21 cellular contexts compared by ENCODE assay signal in the genomic region with DNA sequence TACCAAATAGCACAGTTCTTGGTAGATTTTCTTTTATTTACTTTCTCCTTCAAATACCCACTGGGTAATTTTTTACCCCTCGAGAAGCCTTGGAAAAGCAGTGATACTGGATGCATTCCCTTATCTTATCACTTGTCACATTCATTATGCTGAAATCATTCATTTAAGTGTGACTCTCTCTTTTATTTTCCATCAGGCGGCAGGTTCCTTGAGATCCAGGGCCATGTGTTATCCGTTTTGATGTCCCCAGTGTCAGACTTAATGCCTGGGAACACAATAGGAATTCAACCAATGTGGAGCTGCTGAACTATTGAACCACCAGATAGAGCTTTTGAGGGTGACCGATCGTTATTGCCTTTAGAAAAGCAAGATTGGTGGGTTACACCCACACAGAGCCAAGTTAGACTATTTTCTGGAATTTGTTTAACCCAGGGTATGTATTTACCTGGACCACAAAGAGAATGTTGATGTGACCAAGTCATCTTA. TPM values are rescaled to one million over a fixed set of nuclear protein-coding genes. Genes with fewer than 3 reads are reported as not detected.
A peak's percentile ranks its signal among the peaks of the same experiment; 100 is the strongest.
DNase-seq lines count a peak whose midpoint lies in the region; ATAC-seq and TF ChIP-seq lines count a peak whose summit lies in the region.
"Had no signal": no experiment of that assay in that cellular context is flagged by ENCODE, and none has a peak within 500 bp of the region (broad histone marks: within the 10 kb centered on the region; RNA-seq: fewer than 3 reads in every experiment).

No MANE protein-coding gene starts in this region.

- no peaks in the 10 kb centered on the region for H3K27me3 Mint-ChIP-seq in activated naive CD8-positive, alpha-beta T cell
- H3K27me3 Mint-ChIP-seq in activated naive CD8-positive, alpha-beta T cell treated with anti-CD3 and anti-CD28 coated beads, Interleukin-2, amount 50 U/mL, for 24 hours: no peaks in the 10 kb centered on the region
- H3K27me3 Mint-ChIP-seq: naive thymus-derived CD8-positive, alpha-beta T cell had no signal

- peak overlapping the region; percentile 22 for H3K27ac Mint-ChIP-seq in activated naive CD8-positive, alpha-beta T cell
- H3K27ac Mint-ChIP-seq in activated naive CD8-positive, alpha-beta T cell treated with anti-CD3 and anti-CD28 coated beads, Interleukin-2, amount 50 U/mL, for 24 hours: no peak overlapping the region
- H3K27ac Mint-ChIP-seq: activated T-helper 2 cell treated with anti-CD3 and anti-CD28 coated beads, Interferon-gamma antibody, Interleukin-2, Interleukin-4, amounts not matched to agents 10 μg/mL and 5 μg/mL and 100 μg/mL, durations not matched to agents 14 hours and 24 hours and 36 hours had no signal

- H3K4me3 ChIP-seq in mesodermal cell (ENCODE audit: extremely low read depth, insufficient read depth, low read length, poor library complexity, severe bottlenecking) (no peak overlapping the region), vagina (no peak overlapping the region)
- H3K4me3 ChIP-seq: A549; BLaER1 treated with 17β-estradiol and CSF1 and Interleukin-3, amounts not matched to agents 10 nM and 100 nM; psoas muscle; upper lobe of left lung had no signal

- H3K36me3 ChIP-seq in mesodermal cell (ENCODE audit: control insufficient read depth, insufficient read depth, low read length): no peaks in the 10 kb centered on the region
- H3K36me3 ChIP-seq in vagina: no peaks in the 10 kb centered on the region
- H3K36me3 ChIP-seq: BLaER1 treated with 17β-estradiol and CSF1 and Interleukin-3, amounts not matched to agents 10 nM and 100 nM; upper lobe of left lung had no signal

- WGBS in mesodermal cell (ENCODE audit: insufficient coverage in 2 of 2), 2 experiments: 70 to 89% methylated on average over 2 to 5 of the region's 5 CpGs

- H3K4me1 ChIP-seq in mesodermal cell (ENCODE audit: control insufficient read depth, insufficient read depth, low read length, poor library complexity, severe bottlenecking) (peaks cover 31% of the 10 kb centered on the region), vagina (peaks cover 21% of the 10 kb centered on the region)

- H3K27me3 ChIP-seq in vagina: no peaks in the 10 kb centered on the region
- H3K27me3 ChIP-seq: BLaER1 treated with 17β-estradiol and CSF1 and Interleukin-3, amounts not matched to agents 10 nM and 100 nM; foreskin keratinocyte; upper lobe of left lung had no signal

- peaks cover 29% of the 10 kb centered on the region for H3K4me1 Mint-ChIP-seq in activated naive CD8-positive, alpha-beta T cell (ENCODE audit: low read depth)
- H3K4me1 Mint-ChIP-seq in activated naive CD8-positive, alpha-beta T cell treated with anti-CD3 and anti-CD28 coated beads, Interleukin-2, amount 50 U/mL, for 24 hours: peaks cover 15% of the 10 kb centered on the region

- TF ChIP-seq POLR2A in vagina (IDR thresholded peaks at IDR 0.05): no peak

- no peak for ATAC-seq in activated naive CD8-positive, alpha-beta T cell treated with anti-CD3 and anti-CD28 coated beads, Interleukin-2, amount 50 U/mL, for 24 hours
- no peak for ATAC-seq in HG02970 (IDR thresholded peaks at IDR 0.05; ENCODE audit: low FRiP score, unreplicated experiment)

- peaks cover 35% of the 10 kb centered on the region for H3K36me3 Mint-ChIP-seq in activated naive CD8-positive, alpha-beta T cell
- peaks cover 13% of the 10 kb centered on the region for H3K36me3 Mint-ChIP-seq in activated naive CD8-positive, alpha-beta T cell treated with anti-CD3 and anti-CD28 coated beads, Interleukin-2, amount 50 U/mL, for 24 hours (ENCODE audit: low read depth)

- no peak overlapping the region for H3K4me3 Mint-ChIP-seq in activated naive CD8-positive, alpha-beta T cell
- no peak overlapping the region for H3K4me3 Mint-ChIP-seq in activated naive CD8-positive, alpha-beta T cell treated with anti-CD3 and anti-CD28 coated beads, Interleukin-2, amount 50 U/mL, for 24 hours
- H3K4me3 Mint-ChIP-seq: naive thymus-derived CD8-positive, alpha-beta T cell had no signal

- no peak for DNase-seq in activated naive CD8-positive, alpha-beta T cell treated with anti-CD3 and anti-CD28 coated beads, Interleukin-2, amount 50 U/mL, for 24 hours
- DNase-seq in astrocyte of the hippocampus (ENCODE audit: low read depth, low spot score) (peak; percentile 28), vagina (ENCODE audit: extremely low spot score in 2 of 2) (peak; percentile 13 to 14), GM13977 (ENCODE audit: low spot score) (no peak), NCI-H2196 treated with DMSO at 0.1 percent for 48 hours (lab: John Stamatoyannopoulos, UW; ENCODE audit: unreplicated experiment) (no peak)
- DNase-seq: activated CD4-positive, alpha-beta T cell treated with anti-CD3 and anti-CD28 coated beads for 4 hours; dermis blood vessel endothelial cell; foreskin keratinocyte; HCEC 1CT; hypothalamus; islet precursor cell; naive thymus-derived CD8-positive, alpha-beta T cell; NCI-H510A; psoas muscle; upper lobe of left lung had no signal

- H3K9me3 ChIP-seq in mesodermal cell (ENCODE audit: control insufficient read depth, low read length) (no peaks in the 10 kb centered on the region), vagina (no peaks in the 10 kb centered on the region)
- H3K9me3 ChIP-seq: A549, psoas muscle, upper lobe of left lung had no signal

- in situ Hi-C loops in GM13977 (cut with MboI; ENCODE audit: low pct_unique_long_range_greater_than_20kb, low sequenced_read_pairs, unreplicated experiment): no loop called here

- TF ChIP-seq CTCF in vagina (IDR thresholded peaks at IDR 0.05): no peak
- no peak for TF ChIP-seq CTCF in GM13977 (IDR thresholded peaks at IDR 0.05; ENCODE audit: extremely low read depth, insufficient read depth, missing control alignments)

- peak overlapping the region; percentile 77 for H3K27ac ChIP-seq in mesodermal cell (ENCODE audit: low read depth, low read length, severe bottlenecking)
- no peak overlapping the region for H3K27ac ChIP-seq in vagina
- H3K27ac ChIP-seq: foreskin keratinocyte, psoas muscle had no signal

- intact Hi-C loops in vagina (cut with DNase I): no loop called here

- H3K9me3 Mint-ChIP-seq in activated naive CD8-positive, alpha-beta T cell (ENCODE audit: low read depth): peaks cover 3% of the 10 kb centered on the region
- no peaks in the 10 kb centered on the region for H3K9me3 Mint-ChIP-seq in activated naive CD8-positive, alpha-beta T cell treated with anti-CD3 and anti-CD28 coated beads, Interleukin-2, amount 50 U/mL, for 24 hours
- H3K9me3 Mint-ChIP-seq: naive thymus-derived CD8-positive, alpha-beta T cell had no signal

RNA-seq across cellular contexts. Expression of a gene that starts 51.5 kb away (rescaled TPM):
- polyA plus RNA-seq in mesodermal cell (2013, experiment 1 of 2): 317 TPM
- 293 TPM for polyA plus RNA-seq in mesodermal cell (2013, experiment 2 of 2)
- 133 TPM for total RNA-seq in vagina

Comparison
In these comparisons a context has a peak if more than half of its experiments do, and no peak if none do; other contexts are left out.
1. DNase-seq: peak in astrocyte of the hippocampus (single experiment) and vagina (2 of 2); none in activated naive CD8-positive, alpha-beta T cell treated with anti-CD3 and anti-CD28 coated beads, Interleukin-2, amount 50 U/mL, for 24 hours (single experiment), GM13977 (single experiment) and NCI-H2196 treated with DMSO at 0.1 percent for 48 hours (single experiment).